Comparison of ENCODE assay signal across 9 cellular contexts in the genomic region with DNA sequence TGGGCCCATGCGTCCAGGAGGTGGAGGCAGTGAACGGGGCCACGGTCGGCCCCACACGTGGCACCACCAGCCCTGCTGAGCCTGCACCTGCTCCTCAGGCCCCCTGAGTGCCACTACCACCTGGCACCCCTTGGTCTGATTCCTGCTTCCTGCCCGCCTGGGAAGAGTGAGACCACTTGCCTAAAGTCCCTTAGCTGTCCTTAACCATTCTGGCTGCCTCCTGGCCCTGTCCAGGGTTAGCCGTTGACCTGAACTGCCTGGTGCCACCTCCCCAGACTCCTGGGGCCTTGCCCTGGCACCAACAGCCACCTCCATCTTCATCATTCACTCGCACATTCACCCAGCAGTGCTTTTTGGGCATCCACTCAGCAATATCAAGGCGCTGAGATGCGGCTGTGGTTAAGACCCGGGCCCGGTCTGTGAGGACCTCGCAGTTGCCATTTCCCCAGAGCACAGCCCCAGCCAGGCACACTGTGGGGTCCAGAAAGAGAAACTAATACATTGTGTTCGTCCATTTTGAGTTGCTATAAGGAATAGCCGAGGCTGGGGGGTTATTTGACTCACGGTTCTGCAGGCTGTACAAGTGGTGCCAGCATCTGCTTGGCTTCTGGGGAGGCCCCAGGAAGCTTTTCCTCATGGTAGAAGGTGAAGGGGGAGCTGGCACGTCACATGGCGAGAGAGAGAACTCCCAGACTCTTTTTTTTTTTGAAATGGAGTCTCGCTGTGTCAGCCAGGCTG.
DNase-seq lines count a peak whose midpoint lies in the region; ATAC-seq, FAIRE-seq and TF ChIP-seq lines count a peak whose summit lies in the region.
"Had no signal": no experiment of that assay in that cellular context is flagged by ENCODE, and none has a peak within 500 bp of the region (broad histone marks: within the 10 kb centered on the region; RNA-seq: fewer than 3 reads in every experiment).

No MANE protein-coding gene starts in this region.

- H3K4me1 Mint-ChIP-seq in WTC11, result peaks cover 61% of the 10 kb centered on the region
- peaks cover 92% of the 10 kb centered on the region for H3K4me1 Mint-ChIP-seq in stimulated activated memory B cell treated with anti-CD40 and anti-IgM and Interleukin-4, amounts not matched to agents 10 μg/mL and 1 μg/mL and 100 μg/mL, for 72 hours

- H3K27me3 ChIP-seq in hepatocyte, result no peaks in the 10 kb centered on the region

- H3K27ac Mint-ChIP-seq in WTC11, result peak overlapping the region; percentile 24; the same call in 1 of the 2 replicates
- H3K27ac Mint-ChIP-seq in stimulated activated memory B cell treated with anti-CD40 and anti-IgM and Interleukin-4, amounts not matched to agents 10 μg/mL and 1 μg/mL and 100 μg/mL, for 72 hours, result peak overlapping the region; percentile 100

- TF ChIP-seq CTCF in WTC11 (IDR thresholded peaks at IDR 0.05) (no peak), hepatocyte (IDR thresholded peaks at IDR 0.05; ENCODE audit: poor library complexity) (no peak)

- H3K4me3 ChIP-seq in hepatocyte, result no peak overlapping the region

- CTCF ChIA-PET in WTC11 (lab: Charles Lee), result interaction anchor here (1.2 to 1.8 kb wide), 4 partner anchors 10 to 46 kb away, joined by 3 to 12 read pairs (median 4); no protein-coding TSS in a partner anchor

- no peaks in the 10 kb centered on the region for H3K27me3 Mint-ChIP-seq in WTC11 (ENCODE audit: low read depth)
- no peaks in the 10 kb centered on the region for H3K27me3 Mint-ChIP-seq in stimulated activated memory B cell treated with anti-CD40 and anti-IgM and Interleukin-4, amounts not matched to agents 10 μg/mL and 1 μg/mL and 100 μg/mL, for 72 hours

- no peaks in the 10 kb centered on the region for H3K36me3 Mint-ChIP-seq in WTC11
- peaks cover 52% of the 10 kb centered on the region for H3K36me3 Mint-ChIP-seq in stimulated activated memory B cell treated with anti-CD40 and anti-IgM and Interleukin-4, amounts not matched to agents 10 μg/mL and 1 μg/mL and 100 μg/mL, for 72 hours

- peak; percentile 64 for FAIRE-seq in GM19239 (lab: Jason Lieb, UNC)

- no peaks in the 10 kb centered on the region for H3K9me3 ChIP-seq in hepatocyte (ENCODE audit: low read depth)

- DNase-seq in GM19239 (ENCODE audit: insufficient read length, low spot score) (no peak), WTC11 (ENCODE audit: low spot score) (no peak), hepatocyte (ENCODE audit: low spot score) (no peak), NOMO-1 treated with DMSO at 0.1 percent for 48 hours (lab: John Stamatoyannopoulos, UW; ENCODE audit: unreplicated experiment) (no peak)
- no peak for DNase-seq in activated CD4-positive, CD25-positive, alpha-beta regulatory T cell treated with anti-CD3 and anti-CD28 coated beads, Interleukin-2, amount 50 U/mL, for 72 hours
- DNase-seq: KBM-7, NCI-H774 had no signal

- H3K27ac ChIP-seq in hepatocyte, result peak overlapping the region; percentile 96

- H3K4me2 ChIP-seq in hepatocyte, result peak overlapping the region; percentile 0

- POLR2A ChIA-PET in WTC11 (lab: Charles Lee), result no interaction called here

- ATAC-seq in WTC11 (no peak), GM18858 (IDR thresholded peaks at IDR 0.05; ENCODE audit: unreplicated experiment) (no peak)
- no peak for ATAC-seq in stimulated activated memory B cell treated with anti-CD40 and anti-IgM and Interleukin-4, amounts not matched to agents 10 μg/mL and 1 μg/mL and 100 μg/mL, for 72 hours

- H2AFZ ChIP-seq in hepatocyte, result no peak overlapping the region

- WGBS in hepatocyte (ENCODE audit: low lambda C conversion rate, missing lambda C conversion rate), result 93% methylated on average over 19 of the region's 19 CpGs

- H3K4me1 ChIP-seq in hepatocyte (ENCODE audit: insufficient read depth), result peaks cover 65% of the 10 kb centered on the region

- H3K79me2 ChIP-seq in hepatocyte, result peaks cover 99% of the 10 kb centered on the region

- no peaks in the 10 kb centered on the region for H3K9me3 Mint-ChIP-seq in WTC11
- H3K9me3 Mint-ChIP-seq in stimulated activated memory B cell treated with anti-CD40 and anti-IgM and Interleukin-4, amounts not matched to agents 10 μg/mL and 1 μg/mL and 100 μg/mL, for 72 hours, result no peaks in the 10 kb centered on the region

- no peak overlapping the region for H3K4me3 Mint-ChIP-seq in WTC11
- peak overlapping the region; percentile 92 for H3K4me3 Mint-ChIP-seq in stimulated activated memory B cell treated with anti-CD40 and anti-IgM and Interleukin-4, amounts not matched to agents 10 μg/mL and 1 μg/mL and 100 μg/mL, for 72 hours

- no peaks in the 10 kb centered on the region for H3K9me2 ChIP-seq in hepatocyte (replicated peaks; ENCODE audit: insufficient read depth)

- no peaks in the 10 kb centered on the region for H3K36me3 ChIP-seq in hepatocyte (replicated peaks; ENCODE audit: insufficient read depth, low read depth)

- peaks cover 65% of the 10 kb centered on the region for H4K20me1 ChIP-seq in hepatocyte (ENCODE audit: insufficient read depth, poor library complexity, severe bottlenecking)

TF ChIP-seq in WTC11, 78 proteins besides CTCF, POLR2A, EP300 and RAD21:
- no peak for TF ChIP-seq CREB1 (CRISPR knock-in tag; IDR thresholded peaks at IDR 0.05)
- TF ChIP-seq ZNF263 (CRISPR knock-in tag; IDR thresholded peaks at IDR 0.05; ENCODE audit: low read depth), result no peak
- no peak for TF ChIP-seq HMGA2 (CRISPR knock-in tag; IDR thresholded peaks at IDR 0.05)
- TF ChIP-seq, protein P1, sequence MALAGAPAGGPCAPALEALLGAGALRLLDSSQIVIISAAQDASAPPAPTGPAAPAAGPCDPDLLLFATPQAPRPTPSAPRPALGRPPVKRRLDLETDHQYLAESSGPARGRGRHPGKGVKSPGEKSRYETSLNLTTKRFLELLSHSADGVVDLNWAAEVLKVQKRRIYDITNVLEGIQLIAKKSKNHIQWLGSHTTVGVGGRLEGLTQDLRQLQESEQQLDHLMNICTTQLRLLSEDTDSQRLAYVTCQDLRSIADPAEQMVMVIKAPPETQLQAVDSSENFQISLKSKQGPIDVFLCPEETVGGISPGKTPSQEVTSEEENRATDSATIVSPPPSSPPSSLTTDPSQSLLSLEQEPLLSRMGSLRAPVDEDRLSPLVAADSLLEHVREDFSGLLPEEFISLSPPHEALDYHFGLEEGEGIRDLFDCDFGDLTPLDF (CRISPR knock-in tag; IDR thresholded peaks at IDR 0.05), result no peak
- TF ChIP-seq ZNF423 (CRISPR knock-in tag; IDR thresholded peaks at IDR 0.05), result no peak
- TF ChIP-seq NFE2L1 (CRISPR knock-in tag; IDR thresholded peaks at IDR 0.05), result no peak
- no peak for TF ChIP-seq TCF7 (CRISPR knock-in tag; IDR thresholded peaks at IDR 0.05; ENCODE audit: low read depth)
- TF ChIP-seq, protein P2, sequence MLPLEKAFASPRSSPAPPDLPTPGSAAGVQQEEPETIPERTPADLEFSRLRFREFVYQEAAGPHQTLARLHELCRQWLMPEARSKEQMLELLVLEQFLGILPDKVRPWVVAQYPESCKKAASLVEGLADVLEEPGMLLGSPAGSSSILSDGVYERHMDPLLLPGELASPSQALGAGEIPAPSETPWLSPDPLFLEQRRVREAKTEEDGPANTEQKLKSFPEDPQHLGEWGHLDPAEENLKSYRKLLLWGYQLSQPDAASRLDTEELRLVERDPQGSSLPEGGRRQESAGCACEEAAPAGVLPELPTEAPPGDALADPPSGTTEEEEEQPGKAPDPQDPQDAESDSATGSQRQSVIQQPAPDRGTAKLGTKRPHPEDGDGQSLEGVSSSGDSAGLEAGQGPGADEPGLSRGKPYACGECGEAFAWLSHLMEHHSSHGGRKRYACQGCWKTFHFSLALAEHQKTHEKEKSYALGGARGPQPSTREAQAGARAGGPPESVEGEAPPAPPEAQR (CRISPR knock-in tag; IDR thresholded peaks at IDR 0.05), result no peak
- no peak for TF ChIP-seq ZNF317 (CRISPR knock-in tag; IDR thresholded peaks at IDR 0.05; ENCODE audit: borderline replicate concordance, low read depth)
- TF ChIP-seq MXD4 (CRISPR knock-in tag; IDR thresholded peaks at IDR 0.05; ENCODE audit: borderline replicate concordance), result no peak
- no peak for TF ChIP-seq CREM (CRISPR knock-in tag; IDR thresholded peaks at IDR 0.05)
